In the genomic region with DNA sequence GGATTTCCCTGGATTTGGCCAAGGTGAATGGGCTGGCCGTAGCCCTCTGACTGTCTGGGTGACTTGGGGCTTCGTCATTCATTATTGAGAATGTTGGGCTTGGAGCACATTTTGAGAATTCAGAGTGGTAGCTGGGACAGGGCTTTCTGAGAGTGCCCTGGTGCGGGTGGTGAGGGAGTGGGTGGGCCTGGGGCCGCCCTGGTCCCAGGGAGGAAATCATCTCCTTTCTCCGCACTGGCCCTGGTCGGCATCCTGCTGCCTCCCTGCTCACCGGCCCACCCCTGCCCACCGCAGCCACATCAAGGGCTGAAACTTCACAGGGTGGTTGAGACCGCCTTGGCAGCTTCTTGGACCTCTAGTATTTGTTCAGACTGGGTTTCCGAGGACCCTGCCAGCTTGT, we compare ENCODE assay signal across 2 cellular contexts. TPM values are rescaled to one million over a fixed set of nuclear protein-coding genes. Genes with fewer than 3 reads are reported as not detected.
"Had no signal": no experiment of that assay in that cellular context is flagged by ENCODE, and none has a peak within 500 bp of the region (broad histone marks: within the 10 kb centered on the region; RNA-seq: fewer than 3 reads in every experiment).

No MANE protein-coding gene starts in this region.

RNA-seq across cellular contexts. Expression of gene SPDYE17, which starts 49.7 kb away (rescaled TPM):
- total RNA-seq: G401, GM12878 had no signal
- polyA plus RNA-seq: GM12878 had no signal
